In genomic region chr22:26079009-26079408, GRCh38 we compare ENCODE assay signal across 1 cellular context.
A peak's percentile ranks its signal among the peaks of the same experiment; 100 is the strongest.
TF ChIP-seq lines count a peak whose summit lies in the region.

No MANE protein-coding gene starts in this region.

TF ChIP-seq in HCT116, 20 proteins besides CTCF, POLR2A, EP300 and RAD21 (continued from another document):
- no peak for TF ChIP-seq ZBTB33 (IDR thresholded peaks at IDR 0.05; ENCODE audit: extremely low read depth, insufficient replicate concordance, low read length)
- TF ChIP-seq REST (IDR thresholded peaks at IDR 0.05; ENCODE audit: low read depth) = peak; percentile 41
